Comparison of ENCODE assay signal across 27 cellular contexts in genomic region chr5:57594436-57594835, GRCh38.
"Had no signal": no experiment of that assay in that cellular context is flagged by ENCODE, and none has a peak within 500 bp of the region (broad histone marks: within the 10 kb centered on the region; RNA-seq: fewer than 3 reads in every experiment).

No MANE protein-coding gene starts in this region.

- H3K27ac ChIP-seq: left lung, lower lobe of right lung, neural progenitor cell, neutrophil, right atrium auricular region, skin epidermis, stomach, testis, thyroid gland, transverse colon, upper lobe of left lung, vagina had no signal

- H3K4me1 ChIP-seq: left lung, lower lobe of right lung, testis, thyroid gland, transverse colon, upper lobe of left lung, vagina had no signal

- H3K36me3 ChIP-seq: left lung, lower lobe of right lung, neural progenitor cell, neutrophil, right atrium auricular region, stomach, thyroid gland, transverse colon, upper lobe of left lung, vagina had no signal

- H3K27me3 ChIP-seq: left lung, neural progenitor cell, neutrophil, right atrium auricular region, stomach, testis, thyroid gland, transverse colon, upper lobe of left lung, vagina had no signal

- H3K4me2 ChIP-seq: neural progenitor cell had no signal

- DNase-seq: hippocampal formation; left colon; left lung; lower lobe of right lung; mammary epithelial cell; mesenchymal stem cell; naive thymus-derived CD8-positive, alpha-beta T cell; nephron progenitor cell; occipital lobe; stimulated activated CD4-positive, alpha-beta T cell treated with anti-CD3 and anti-CD28 coated beads, Interleukin-12 subunit alpha, Interleukin-12 subunit beta, amount 100 ng/mL, for 4 hours; stimulated activated CD4-positive, alpha-beta T cell treated with anti-CD3 and anti-CD28 coated beads, Interleukin-15, amount 100 ng/mL, for 24 hours; stimulated activated CD4-positive, alpha-beta T cell treated with anti-CD3 and anti-CD28 coated beads, Interleukin-2, amount 100 ng/mL, for 24 hours; stimulated activated CD4-positive, alpha-beta T cell treated with anti-CD3 and anti-CD28 coated beads, Interleukin-4, amount 100 ng/mL, for 1 hour; stimulated activated naive B cell treated with anti-CD40 and anti-IgM and Interleukin-4, amounts not matched to agents 10 μg/mL and 1 μg/mL and 100 μg/mL, for 72 hours; stimulated activated naive CD8-positive, alpha-beta T cell treated with anti-CD3 and anti-CD28 coated beads, Interleukin-15, Interleukin-2, amounts not matched to agents 100 U/mL and 50 U/mL, for 24 hours; stomach; testis; thyroid gland; transverse colon; upper lobe of left lung had no signal

- H2AFZ ChIP-seq: neural progenitor cell had no signal

- H3K9me3 ChIP-seq: left lung, lower lobe of right lung, neutrophil, right atrium auricular region, stomach, testis, thyroid gland, transverse colon, upper lobe of left lung, vagina had no signal

- ATAC-seq: left colon; left lung; lower lobe of right lung; naive thymus-derived CD8-positive, alpha-beta T cell; sciatic nerve; stimulated activated naive B cell treated with anti-CD40 and anti-IgM and Interleukin-4, amounts not matched to agents 10 μg/mL and 1 μg/mL and 100 μg/mL, for 72 hours; stimulated activated naive CD8-positive, alpha-beta T cell treated with anti-CD3 and anti-CD28 coated beads, Interleukin-15, Interleukin-2, amounts not matched to agents 100 U/mL and 50 U/mL, for 24 hours had no signal

- H3K9ac ChIP-seq: neural progenitor cell had no signal

- H3K4me3 ChIP-seq: left lung, lower lobe of right lung, neural progenitor cell, right atrium auricular region, skin epidermis, stomach, testis, thyroid gland, transverse colon, upper lobe of left lung, vagina had no signal

- FAIRE-seq: keratinocyte had no signal
